ENCODE assay signal across 25 cellular contexts in the genomic region with DNA sequence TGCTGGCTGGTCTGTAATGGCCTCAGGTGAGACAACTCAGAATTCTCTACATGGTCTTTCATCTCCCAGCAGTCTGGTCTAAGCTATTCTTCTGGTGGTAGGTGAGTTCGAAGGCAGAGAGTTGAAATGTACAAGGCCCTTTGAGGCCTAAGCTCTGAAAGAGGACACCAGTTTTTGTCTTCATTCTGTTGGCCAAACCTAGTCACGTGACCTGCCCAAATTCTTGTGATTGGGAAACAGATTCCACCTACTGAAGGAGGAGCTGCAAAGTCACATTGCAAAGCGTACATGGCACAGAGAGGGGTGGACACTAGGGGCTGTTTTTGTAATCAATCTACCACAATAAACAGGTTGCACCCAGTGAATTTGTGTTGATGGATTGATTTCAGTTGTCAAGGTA.
DNase-seq lines count a peak whose midpoint lies in the region; ATAC-seq, FAIRE-seq and TF ChIP-seq lines count a peak whose summit lies in the region.
"Had no signal": no experiment of that assay in that cellular context is flagged by ENCODE, and none has a peak within 500 bp of the region (broad histone marks: within the 10 kb centered on the region; RNA-seq: fewer than 3 reads in every experiment).

No MANE protein-coding gene starts in this region.

- intact Hi-C loops in K562 (cut with micrococcal nuclease) (loop anchor here (5.0 to 10.0 kb wide), 2 partner anchors 161 to 431 kb away; no protein-coding TSS in a partner anchor), sigmoid colon (cut with DNase I) (loop anchor here (5.0 kb wide), 1 partner anchor 41 kb away; no protein-coding TSS in a partner anchor), breast epithelium (cut with DNase I; ENCODE audit: low total_unique reads) (no loop called here)

- POLR2A ChIA-PET in K562 (lab: Yijun Ruan, JAX), result no interaction called here

- in situ Hi-C loops in K562 (cut with MboI), result loop anchor here (10.0 kb wide), 1 partner anchor 831 kb away; no protein-coding TSS in a partner anchor

- H3K4me3 ChIP-seq in Karpas-422 (ENCODE audit: low read length), result no peak overlapping the region
- H3K4me3 ChIP-seq in K562, result no peak overlapping the region
- H3K4me3 ChIP-seq in sigmoid colon, result no peak overlapping the region
- no peak overlapping the region for H3K4me3 ChIP-seq in breast epithelium
- H3K4me3 ChIP-seq: BLaER1 treated with 17β-estradiol and CSF1 and Interleukin-3, amounts not matched to agents 10 nM and 100 nM; PC-9; SJSA1 had no signal

- no peak overlapping the region for H3K9ac ChIP-seq in Karpas-422 (ENCODE audit: low read length)
- no peak overlapping the region for H3K9ac ChIP-seq in K562 (ENCODE audit: insufficient read depth in 1 of 2, low read depth in 2 of 2, low read length in 2 of 2)
- H3K9ac ChIP-seq: BLaER1 treated with 17β-estradiol and CSF1 and Interleukin-3, amounts not matched to agents 10 nM and 100 nM had no signal

- H3K4me1 ChIP-seq in Karpas-422 (ENCODE audit: low read length) (no peaks in the 10 kb centered on the region), K562 (replicated peaks in 1 of 2; ENCODE audit: control insufficient read depth in 2 of 2, insufficient read depth in 2 of 2, low read length in 2 of 2) (no peaks in the 10 kb centered on the region), sigmoid colon (peaks cover 0 to 69% (median 51%) of the 10 kb centered on the region in 4 donors), breast epithelium (no peaks in the 10 kb centered on the region)
- H3K4me1 ChIP-seq: SJSA1 had no signal

- 7% methylated on average over 3 of the region's 3 CpGs for WGBS in K562 (ENCODE audit: insufficient coverage, low coverage, missing lambda C conversion rate)
- 91 to 94% methylated on average over 3 of the region's 3 CpGs for WGBS in sigmoid colon, 2 donors

- peak; percentile 67 for DNase-seq in Karpas-422
- DNase-seq in K562 (ENCODE audit: extremely low read depth in 1 of 4, low spot score in 3 of 4), result peak in 2 of 4 experiments; percentile 10 to 11
- no peak for DNase-seq in sigmoid colon
- DNase-seq in breast epithelium (ENCODE audit: low spot score in 2 of 2), result no peak
- DNase-seq in SKM-1 treated with dmso at 0.1 percent for 144 hours (lab: John Stamatoyannopoulos, UW; ENCODE audit: unreplicated experiment), result no peak
- DNase-seq: AML-193; CD4-positive, alpha-beta T cell; H9; MV-4-11; NCI-H1105 treated with DMSO at 0.1 percent for 48 hours; NCI-H146; NCI-H1930; NCI-H2107; NCI-H446; NCI-H524 treated with DMSO at 0.1 percent for 48 hours; NCI-H774 had no signal

- H3K9me3 ChIP-seq in Karpas-422 (ENCODE audit: low read length), result no peaks in the 10 kb centered on the region
- no peaks in the 10 kb centered on the region for H3K9me3 ChIP-seq in K562 (replicated peaks; ENCODE audit: control insufficient read depth, insufficient read depth, low read depth, low read length)
- H3K9me3 ChIP-seq in sigmoid colon, result no peaks in the 10 kb centered on the region
- H3K9me3 ChIP-seq in breast epithelium, result no peaks in the 10 kb centered on the region
- H3K9me3 ChIP-seq: BLaER1 treated with 17β-estradiol and CSF1 and Interleukin-3, amounts not matched to agents 10 nM and 100 nM; SJSA1 had no signal

- H3K79me2 ChIP-seq in Karpas-422 (ENCODE audit: low read length) (no peaks in the 10 kb centered on the region), K562 (ENCODE audit: control insufficient read depth, insufficient read depth, low read length) (no peaks in the 10 kb centered on the region)

- peak; percentile 7 for TF ChIP-seq CTCF in GM12873 (IDR thresholded peaks at IDR 0.05; ENCODE audit: insufficient read depth, low read depth, low read length, missing control alignments)
- no peak for TF ChIP-seq CTCF in K562 (IDR thresholded peaks at IDR 0.05 in 2 of 3, conservative IDR thresholded peaks at IDR 0.05 in 1 of 3; ENCODE audit: insufficient read depth in 2 of 3, low read depth in 1 of 3, low read length in 3 of 3)
- TF ChIP-seq CTCF in sigmoid colon (IDR thresholded peaks at IDR 0.05), result no peak
- TF ChIP-seq CTCF in breast epithelium (IDR thresholded peaks at IDR 0.05), result no peak

- CTCF ChIA-PET in K562 (lab: Yijun Ruan, JAX; ENCODE audit: low intra/inter-chr PET ratio), result interaction anchor here (0.9 to 2.1 kb wide), 3 partner anchors 227 to 728 kb away, joined by 4 to 26 read pairs (median 4); no protein-coding TSS in a partner anchor

- H3K36me3 ChIP-seq in Karpas-422 (ENCODE audit: insufficient read depth, low read length) (no peaks in the 10 kb centered on the region), K562 (ENCODE audit: control insufficient read depth, insufficient read depth, low read length) (no peaks in the 10 kb centered on the region), sigmoid colon (no peaks in the 10 kb centered on the region), breast epithelium (no peaks in the 10 kb centered on the region)
- H3K36me3 ChIP-seq: BLaER1 treated with 17β-estradiol and CSF1 and Interleukin-3, amounts not matched to agents 10 nM and 100 nM; SJSA1 had no signal

- H4K20me1 ChIP-seq in Karpas-422 (ENCODE audit: insufficient read depth, low read depth, low read length) (no peaks in the 10 kb centered on the region), K562 (replicated peaks; ENCODE audit: control insufficient read depth, insufficient read depth, low read length) (no peaks in the 10 kb centered on the region)
- H4K20me1 ChIP-seq: BLaER1 treated with 17β-estradiol and CSF1 and Interleukin-3, amounts not matched to agents 10 nM and 100 nM had no signal

- peaks cover 2% of the 10 kb centered on the region for H3K9me1 ChIP-seq in K562 (ENCODE audit: control insufficient read depth, insufficient read depth, low read length)

- no peaks in the 10 kb centered on the region for H3K9me2 ChIP-seq in Karpas-422 (replicated peaks; ENCODE audit: insufficient read depth, low read length)

- no peak overlapping the region for H2AFZ ChIP-seq in Karpas-422 (ENCODE audit: low read length)
- no peak overlapping the region for H2AFZ ChIP-seq in K562 (ENCODE audit: low read depth, low read length)
- H2AFZ ChIP-seq: PC-9 had no signal

- H3K27ac ChIP-seq in Karpas-422 (ENCODE audit: low read length) (no peak overlapping the region), K562 (ENCODE audit: extremely low read depth, low read depth, low read length) (no peak overlapping the region), sigmoid colon (peak overlapping the region in 3 of 4 donors; percentile 63 to 66 (median 65)), breast epithelium (no peak overlapping the region)
- H3K27ac ChIP-seq: BLaER1 treated with 17β-estradiol and CSF1 and Interleukin-3, amounts not matched to agents 10 nM and 100 nM; PC-9; SJSA1 had no signal

- BruUV-seq in K562 (replicated peaks; lab: Mats Ljungman, UMichigan), result no TSS peak

- FAIRE-seq in K562 (lab: Jason Lieb, UNC), result no peak
- FAIRE-seq: A204.1, D721Med, GM12891 had no signal

- no peak for TF ChIP-seq RAD21 in K562 (CRISPR knock-in tag; conservative IDR thresholded peaks at IDR 0.05 in 1 of 2, IDR thresholded peaks at IDR 0.05 in 1 of 2)

- TF ChIP-seq POLR2A in K562 (conservative IDR thresholded peaks at IDR 0.05) (no peak), sigmoid colon (IDR thresholded peaks at IDR 0.05) (no peak), breast epithelium (IDR thresholded peaks at IDR 0.05) (no peak)

- ATAC-seq in K562 (0 out of 3 replicates have a peak, but pooled peaks have one; percentile 29), GM18858 (IDR thresholded peaks at IDR 0.05; ENCODE audit: unreplicated experiment) (no peak)
- ATAC-seq: Right ventricle myocardium inferior had no signal

- H3K4me2 ChIP-seq in Karpas-422 (ENCODE audit: low read depth, low read length, poor library complexity, severe bottlenecking), result no peak overlapping the region
- no peak overlapping the region for H3K4me2 ChIP-seq in K562 (ENCODE audit: insufficient read depth, low read length)
- H3K4me2 ChIP-seq: PC-9 had no signal

- H3K27me3 ChIP-seq in Karpas-422 (ENCODE audit: low read length), result no peaks in the 10 kb centered on the region
- peaks cover 3 to 7% of the 10 kb centered on the region in 2 experiments for H3K27me3 ChIP-seq in K562 (ENCODE audit: control insufficient read depth in 2 of 2, insufficient read depth in 2 of 2, low read length in 2 of 2)
- no peaks in the 10 kb centered on the region for H3K27me3 ChIP-seq in sigmoid colon
- H3K27me3 ChIP-seq in breast epithelium, result no peaks in the 10 kb centered on the region
- H3K27me3 ChIP-seq: BLaER1 treated with 17β-estradiol and CSF1 and Interleukin-3, amounts not matched to agents 10 nM and 100 nM; SJSA1 had no signal

- TF ChIP-seq EP300 in K562 (IDR thresholded peaks at IDR 0.05; ENCODE audit: low read length) (no peak), sigmoid colon (IDR thresholded peaks at IDR 0.05) (no peak)

TF ChIP-seq in K562, 482 proteins besides CTCF, POLR2A, EP300 and RAD21 (continues in another document):
- TF ChIP-seq, protein P1, sequence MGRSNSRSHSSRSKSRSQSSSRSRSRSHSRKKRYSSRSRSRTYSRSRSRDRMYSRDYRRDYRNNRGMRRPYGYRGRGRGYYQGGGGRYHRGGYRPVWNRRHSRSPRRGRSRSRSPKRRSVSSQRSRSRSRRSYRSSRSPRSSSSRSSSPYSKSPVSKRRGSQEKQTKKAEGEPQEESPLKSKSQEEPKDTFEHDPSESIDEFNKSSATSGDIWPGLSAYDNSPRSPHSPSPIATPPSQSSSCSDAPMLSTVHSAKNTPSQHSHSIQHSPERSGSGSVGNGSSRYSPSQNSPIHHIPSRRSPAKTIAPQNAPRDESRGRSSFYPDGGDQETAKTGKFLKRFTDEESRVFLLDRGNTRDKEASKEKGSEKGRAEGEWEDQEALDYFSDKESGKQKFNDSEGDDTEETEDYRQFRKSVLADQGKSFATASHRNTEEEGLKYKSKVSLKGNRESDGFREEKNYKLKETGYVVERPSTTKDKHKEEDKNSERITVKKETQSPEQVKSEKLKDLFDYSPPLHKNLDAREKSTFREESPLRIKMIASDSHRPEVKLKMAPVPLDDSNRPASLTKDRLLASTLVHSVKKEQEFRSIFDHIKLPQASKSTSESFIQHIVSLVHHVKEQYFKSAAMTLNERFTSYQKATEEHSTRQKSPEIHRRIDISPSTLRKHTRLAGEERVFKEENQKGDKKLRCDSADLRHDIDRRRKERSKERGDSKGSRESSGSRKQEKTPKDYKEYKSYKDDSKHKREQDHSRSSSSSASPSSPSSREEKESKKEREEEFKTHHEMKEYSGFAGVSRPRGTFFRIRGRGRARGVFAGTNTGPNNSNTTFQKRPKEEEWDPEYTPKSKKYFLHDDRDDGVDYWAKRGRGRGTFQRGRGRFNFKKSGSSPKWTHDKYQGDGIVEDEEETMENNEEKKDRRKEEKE (IDR thresholded peaks at IDR 0.05; ENCODE audit: borderline replicate concordance in 1 of 2, control insufficient read depth in 1 of 2, low read depth in 2 of 2, low read length in 1 of 2), result no peak
- TF ChIP-seq FOXA3 (CRISPR knock-in tag; conservative IDR thresholded peaks at IDR 0.05 in 1 of 2, IDR thresholded peaks at IDR 0.05 in 1 of 2), result no peak
- no peak for TF ChIP-seq PHF8 (IDR thresholded peaks at IDR 0.05; ENCODE audit: borderline replicate concordance, low read length)

Comparison
In these comparisons a context has a peak if more than half of its experiments do, and no peak if none do; other contexts are left out.
1. H3K27ac ChIP-seq: peak in sigmoid colon (3 of 4); none in Karpas-422 (single experiment), K562 (single experiment) and breast epithelium (0 of 2).